ENCODE assay signal across 26 cellular contexts in the genomic region with DNA sequence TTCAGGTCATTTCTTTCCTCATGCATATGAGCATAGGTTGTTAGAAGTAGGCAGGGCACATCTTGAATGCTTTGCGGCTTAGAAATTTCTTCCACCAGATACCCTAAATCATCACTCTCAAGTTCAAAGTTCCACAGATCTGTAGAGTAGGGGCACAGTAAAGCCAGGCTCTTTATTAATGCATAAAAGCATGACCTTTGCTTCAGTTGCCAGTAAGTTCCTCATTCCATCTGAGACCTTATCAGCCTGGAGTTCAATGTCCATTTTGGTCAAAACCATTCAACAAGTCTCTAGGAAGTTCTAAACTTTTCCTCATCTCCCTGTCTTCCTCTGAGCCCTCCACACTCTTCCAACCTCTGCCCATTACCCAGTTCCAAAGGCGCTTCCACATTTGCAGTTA.
"Had no signal": no experiment of that assay in that cellular context is flagged by ENCODE, and none has a peak within 500 bp of the region (broad histone marks: within the 10 kb centered on the region; RNA-seq: fewer than 3 reads in every experiment).

No MANE protein-coding gene starts in this region.

- H3K4me3 ChIP-seq: adrenal gland, body of pancreas, esophagus squamous epithelium, gastroesophageal sphincter had no signal

- H3K27me3 ChIP-seq: adrenal gland, body of pancreas, esophagus squamous epithelium, gastroesophageal sphincter had no signal

- DNase-seq: activated CD4-positive, alpha-beta memory T cell treated with anti-CD3 and anti-CD28 coated beads for 36 hours; activated CD4-positive, alpha-beta T cell treated with anti-CD3 and anti-CD28 coated beads for 36 hours; activated CD4-positive, alpha-beta T cell treated with anti-CD3 and anti-CD28 coated beads, Interleukin-2, amount 10 ng/mL, durations not matched to agents 24 days and 14 days; activated CD4-positive, CD25-positive, alpha-beta regulatory T cell; activated CD4-positive, CD25-positive, alpha-beta regulatory T cell treated with anti-CD3 and anti-CD28 coated beads, Interleukin-2, amount 50 U/mL, for 72 hours; activated CD8-positive, alpha-beta memory T cell treated with anti-CD3 and anti-CD28 coated beads, Interleukin-2, amount 10 ng/mL, durations not matched to agents 7 days and 5 days; activated CD8-positive, alpha-beta memory T cell treated with anti-CD3 and anti-CD28 coated beads, Interleukin-2, amount 50 U/mL, for 4 hours; activated CD8-positive, alpha-beta T cell treated with anti-CD3 and anti-CD28 coated beads, Interleukin-2, amount 10 ng/mL, durations not matched to agents 7 days and 5 days; activated effector memory CD4-positive, alpha-beta T cell treated with anti-CD3 and anti-CD28 coated beads, Interleukin-2, amount 50 U/mL, for 16 hours; activated naive CD4-positive, alpha-beta T cell treated with anti-CD3 and anti-CD28 coated beads for 36 hours; activated naive CD8-positive, alpha-beta T cell treated with anti-CD3 and anti-CD28 coated beads for 36 hours; activated naive CD8-positive, alpha-beta T cell treated with anti-CD3 and anti-CD28 coated beads, Interleukin-2, amount 50 U/mL, for 24 hours; activated T-cell treated with anti-CD3 and anti-CD28 coated beads, Interleukin-2, amount 50 U/mL, for 1 hour; activated T-cell treated with anti-CD3 and anti-CD28 coated beads, Interleukin-2, amount 50 U/mL, for 48 hours; adrenal gland; amygdala; aorta; body of pancreas; caudate nucleus; effector CD8-positive, alpha-beta T cell; esophagus squamous epithelium; foreskin melanocyte; head of caudate nucleus; T-helper 2 cell had no signal

- H3K9me3 ChIP-seq: adrenal gland had no signal

- H3K4me1 ChIP-seq: adrenal gland, body of pancreas, esophagus squamous epithelium, gastroesophageal sphincter had no signal

- H3K27ac ChIP-seq: adrenal gland, body of pancreas, epithelial cell of prostate, esophagus squamous epithelium, gastroesophageal sphincter had no signal

- ATAC-seq: activated CD4-positive, alpha-beta T cell treated with anti-CD3 and anti-CD28 coated beads for 36 hours; activated CD8-positive, alpha-beta memory T cell treated with anti-CD3 and anti-CD28 coated beads, Interleukin-2, amount 10 ng/mL, durations not matched to agents 7 days and 5 days; activated CD8-positive, alpha-beta T cell treated with anti-CD3 and anti-CD28 coated beads, Interleukin-2, amount 10 ng/mL, durations not matched to agents 7 days and 5 days; activated naive CD8-positive, alpha-beta T cell treated with anti-CD3 and anti-CD28 coated beads, Interleukin-2, amount 50 U/mL, for 24 hours; body of pancreas; gastroesophageal sphincter had no signal

- H3K36me3 ChIP-seq: adrenal gland, esophagus squamous epithelium, gastroesophageal sphincter had no signal
